26 cellular contexts compared by ENCODE assay signal in genomic region chr3:164060923-164061322, GRCh38.
"Had no signal": no experiment of that assay in that cellular context is flagged by ENCODE, and none has a peak within 500 bp of the region (broad histone marks: within the 10 kb centered on the region; RNA-seq: fewer than 3 reads in every experiment).

No MANE protein-coding gene starts in this region.

- FAIRE-seq: urothelium cell line had no signal

- H3K9me3 ChIP-seq: stomach, suprapubic skin, thoracic aorta, thyroid gland, tibial artery, tibial nerve, upper lobe of left lung, upper lobe of right lung, uterus, vagina had no signal

- DNase-seq: stimulated activated CD4-positive, alpha-beta T cell treated with anti-CD3 and anti-CD28 coated beads, Interleukin-2, amount 100 ng/mL, for 48 hours; stimulated activated CD4-positive, alpha-beta T cell treated with anti-CD3 and anti-CD28 coated beads, Interleukin-4, amount 100 ng/mL, for 1 hour; stimulated activated CD4-positive, alpha-beta T cell treated with anti-CD3 and anti-CD28 coated beads, Interleukin-4, amount 100 ng/mL, for 24 hours; stimulated activated CD4-positive, alpha-beta T cell treated with anti-CD3 and anti-CD28 coated beads, Interleukin-4, amount 100 ng/mL, for 4 hours; stimulated activated CD8-positive, alpha-beta memory T cell treated with anti-CD3 and anti-CD28 coated beads, Interleukin-4, amount 100 ng/mL, for 48 hours; stimulated activated naive B cell treated with anti-CD40 and anti-IgM and Interleukin-4, amounts not matched to agents 10 μg/mL and 1 μg/mL and 100 μg/mL, for 72 hours; stimulated activated naive CD4-positive, alpha-beta T cell; stimulated activated naive CD4-positive, alpha-beta T cell treated with Interleukin-2 at 50 U/mL for 16 hours; stimulated activated naive CD8-positive, alpha-beta T cell treated with anti-CD3 and anti-CD28 coated beads, Interleukin-15, amount 100 ng/mL, for 72 hours; stimulated activated naive CD8-positive, alpha-beta T cell treated with anti-CD3 and anti-CD28 coated beads, Interleukin-15, Interleukin-2, amounts not matched to agents 100 U/mL and 50 U/mL, for 24 hours; stomach; substantia nigra; thyroid gland; tibial artery; transverse colon; trophoblast cell; upper lobe of left lung; upper lobe of right lung; uterus had no signal

- ATAC-seq: stimulated activated effector memory CD8-positive, alpha-beta T cell treated with anti-CD3 and anti-CD28 coated beads, Interleukin-12 subunit alpha, Interleukin-12 subunit beta, amount 100 ng/mL, for 72 hours; stimulated activated memory B cell treated with anti-CD40 and anti-IgM and Interleukin-4, amounts not matched to agents 10 μg/mL and 1 μg/mL and 100 μg/mL, for 72 hours; stimulated activated naive B cell treated with anti-CD40 and anti-IgM and Interleukin-4, amounts not matched to agents 10 μg/mL and 1 μg/mL and 100 μg/mL, for 72 hours; stimulated activated naive CD8-positive, alpha-beta T cell treated with anti-CD3 and anti-CD28 coated beads, Interleukin-15, amount 100 ng/mL, for 72 hours; stimulated activated naive CD8-positive, alpha-beta T cell treated with anti-CD3 and anti-CD28 coated beads, Interleukin-15, Interleukin-2, amounts not matched to agents 100 U/mL and 50 U/mL, for 24 hours; upper lobe of right lung had no signal

- H3K4me3 ChIP-seq: stomach, suprapubic skin, thoracic aorta, thyroid gland, tibial artery, tibial nerve, transverse colon, upper lobe of left lung, upper lobe of right lung, uterus, vagina had no signal

- H3K36me3 ChIP-seq: stomach, suprapubic skin, thoracic aorta, thyroid gland, tibial artery, tibial nerve, transverse colon, upper lobe of left lung, upper lobe of right lung, uterus, vagina had no signal

- H3K4me1 ChIP-seq: stomach, suprapubic skin, thyroid gland, tibial artery, tibial nerve, transverse colon, upper lobe of left lung, upper lobe of right lung, uterus, vagina had no signal

- H3K27me3 ChIP-seq: stomach, suprapubic skin, thyroid gland, tibial artery, tibial nerve, transverse colon, upper lobe of left lung, upper lobe of right lung, uterus, vagina had no signal

- H3K27ac ChIP-seq: stomach, suprapubic skin, thoracic aorta, thyroid gland, tibial artery, tibial nerve, transverse colon, upper lobe of left lung, upper lobe of right lung, uterus, vagina had no signal
